In genomic region chr2:196088209-196088608, GRCh38 we compare ENCODE assay signal across 13 cellular contexts. TPM values are rescaled to one million over a fixed set of nuclear protein-coding genes. Genes with fewer than 3 reads are reported as not detected.
DNase-seq lines count a peak whose midpoint lies in the region; ATAC-seq and TF ChIP-seq lines count a peak whose summit lies in the region.
"Had no signal": no experiment of that assay in that cellular context is flagged by ENCODE, and none has a peak within 500 bp of the region (broad histone marks: within the 10 kb centered on the region; RNA-seq: fewer than 3 reads in every experiment).

No MANE protein-coding gene starts in this region.

- no peak overlapping the region for H3K4me3 ChIP-seq in A673 (ENCODE audit: low read depth, low read length, poor library complexity, severe bottlenecking)
- H3K4me3 ChIP-seq: esophagus muscularis mucosa, thoracic aorta had no signal

- TF ChIP-seq CTCF in foreskin keratinocyte (conservative IDR thresholded peaks at IDR 0.05), result no peak
- TF ChIP-seq CTCF in A673 (conservative IDR thresholded peaks at IDR 0.05; ENCODE audit: low read depth, low read length), result no peak

- peaks cover 7% of the 10 kb centered on the region for H3K9me3 ChIP-seq in A673 (ENCODE audit: low read depth, low read length, poor library complexity, severe bottlenecking)
- H3K9me3 ChIP-seq: thoracic aorta had no signal

- peak; percentile 71 for ATAC-seq in foreskin keratinocyte
- no peak for ATAC-seq in GM21381 (IDR thresholded peaks at IDR 0.05; ENCODE audit: unreplicated experiment)

- BruUV-seq in A673 (replicated peaks; lab: Mats Ljungman, UMichigan), result no TSS peak

- intact Hi-C loops in A673 (cut with micrococcal nuclease; ENCODE audit: unreplicated experiment), result no loop called here

- H3K4me1 ChIP-seq in foreskin keratinocyte (peaks cover 7% of the 10 kb centered on the region), A673 (ENCODE audit: insufficient read depth, low read length, poor library complexity, severe bottlenecking) (no peaks in the 10 kb centered on the region)
- H3K4me1 ChIP-seq: esophagus muscularis mucosa had no signal

- DNase-seq in EH (ENCODE audit: low read depth) (peak; percentile 48), KBM-7 (peak; percentile 26), SHP77 (lab: John Stamatoyannopoulos, UW) (peak; percentile 33 to 45), foreskin keratinocyte (peak; percentile 79 to 80), A673 (ENCODE audit: low spot score) (no peak), NCI-H1436 (lab: John Stamatoyannopoulos, UW) (no peak), caudate nucleus (lab: John Stamatoyannopoulos, UW) (no peak)
- DNase-seq: activated naive CD4-positive, alpha-beta T cell treated with Interleukin-2 at 50 U/mL for 16 hours; midbrain; NCI-H2081 treated with DMSO at 0.1 percent for 48 hours had no signal

- CTCF ChIA-PET in A673 (lab: Charles Lee), result no interaction called here

- POLR2A ChIA-PET in A673 (lab: Charles Lee; ENCODE audit: low non-redundant PET), result no interaction called here

- H3K27me3 ChIP-seq in foreskin keratinocyte (no peaks in the 10 kb centered on the region), A673 (replicated peaks; ENCODE audit: insufficient read depth, low read depth, low read length, poor library complexity) (no peaks in the 10 kb centered on the region)

- H3K36me3 ChIP-seq in A673 (ENCODE audit: insufficient read depth, low read length, poor library complexity, severe bottlenecking), result no peaks in the 10 kb centered on the region
- H3K36me3 ChIP-seq: esophagus muscularis mucosa, thoracic aorta had no signal

- in situ Hi-C loops in KBM-7 (cut with MboI; ENCODE audit: low pct_unique_long_range_greater_than_20kb, low sequenced_read_pairs), result no loop called here

- no peak overlapping the region for H3K27ac ChIP-seq in foreskin keratinocyte
- H3K27ac ChIP-seq in A673 (ENCODE audit: low read depth, low read length, poor library complexity, severe bottlenecking), result no peak overlapping the region
- no peak overlapping the region for H3K27ac ChIP-seq in caudate nucleus (ENCODE audit: low read depth, low read length)
- H3K27ac ChIP-seq: esophagus muscularis mucosa, thoracic aorta had no signal

RNA-seq across cellular contexts. Expression of gene DNAH7, which starts 19.6 kb away (rescaled TPM):
- total RNA-seq in foreskin keratinocyte (0.07 and 0.31 TPM in 2 replicates), A673 (2021) (0.95 and 1.9 TPM in 2 replicates)
- polyA plus RNA-seq in foreskin keratinocyte, result 0.06 and 0.08 TPM in 2 replicates

Comparison
In these comparisons a context has a peak if more than half of its experiments do, and no peak if none do; other contexts are left out.
1. DNase-seq: peak in EH (single experiment), KBM-7 (single experiment), SHP77 (2 of 2) and foreskin keratinocyte (2 of 2); none in A673 (single experiment), NCI-H1436 (single experiment) and caudate nucleus (0 of 61).